ENCODE assay signal across 9 cellular contexts in the genomic region with DNA sequence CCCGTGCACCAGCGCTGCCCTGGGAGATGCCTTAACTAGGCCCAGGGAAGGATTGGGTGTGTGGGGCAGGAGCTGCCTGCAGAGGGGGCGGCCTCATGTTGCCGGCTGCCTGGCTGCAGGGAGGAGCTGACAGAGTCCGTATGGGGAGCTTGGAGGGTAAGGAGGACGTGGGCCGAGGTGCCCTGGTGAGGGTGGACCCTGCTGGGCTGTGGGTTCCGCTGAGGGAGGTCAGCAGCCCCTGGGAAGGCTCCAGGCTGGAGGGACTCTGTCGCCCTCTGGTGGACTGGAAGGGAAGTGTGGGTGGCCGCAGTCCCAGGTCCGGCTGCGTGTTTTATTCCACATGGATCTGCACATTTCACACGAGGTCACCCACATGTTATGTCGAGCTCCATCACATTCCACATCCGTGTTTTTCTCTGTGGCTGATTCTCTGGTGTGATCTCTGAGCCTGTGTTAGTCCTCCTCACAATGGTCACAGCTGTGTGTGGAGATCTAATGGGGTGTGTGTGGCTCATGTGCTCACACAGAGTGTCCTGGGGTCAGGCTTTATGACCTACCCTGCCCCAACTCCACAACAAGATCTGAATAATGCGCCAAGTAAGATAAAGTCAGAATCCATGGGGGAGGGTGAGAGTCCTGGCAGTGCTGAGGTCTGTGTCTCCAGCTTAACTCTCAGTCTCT. TPM values are rescaled to one million over a fixed set of nuclear protein-coding genes. Genes with fewer than 3 reads are reported as not detected.
A peak's percentile ranks its signal among the peaks of the same experiment; 100 is the strongest.
DNase-seq lines count a peak whose midpoint lies in the region; ATAC-seq lines count a peak whose summit lies in the region.
"Had no signal": no experiment of that assay in that cellular context is flagged by ENCODE, and none has a peak within 500 bp of the region (broad histone marks: within the 10 kb centered on the region; RNA-seq: fewer than 3 reads in every experiment).

No MANE protein-coding gene starts in this region.

- ATAC-seq in GM19455 (IDR thresholded peaks at IDR 0.05; ENCODE audit: unreplicated experiment): no peak

- no peaks in the 10 kb centered on the region for H3K36me3 ChIP-seq in NT2/D1 (ENCODE audit: insufficient read depth, insufficient read length, low read length)

- no peak overlapping the region for H3K27ac Mint-ChIP-seq in activated naive CD4-positive, alpha-beta T cell treated with anti-CD3 and anti-CD28 coated beads for 36 hours
- H3K27ac Mint-ChIP-seq: dendritic cell treated with granulocyte-macrophage colony-stimulating factor and Interleukin-4, amounts not matched to agents 40 ng/mL and 50 ng/mL, for 4 days had no signal

- CTCF ChIA-PET in activated naive CD4-positive, alpha-beta T cell treated with anti-CD3 and anti-CD28 coated beads for 36 hours (lab: Charles Lee): interaction anchor here (0.9 to 3.3 kb wide), 16 partner anchors 11 to 156 kb away, joined by 3 to 25 read pairs (median 4); no protein-coding TSS in a partner anchor

- no peaks in the 10 kb centered on the region for H3K36me3 Mint-ChIP-seq in activated naive CD4-positive, alpha-beta T cell treated with anti-CD3 and anti-CD28 coated beads for 36 hours (ENCODE audit: low read depth)

- H3K9me3 Mint-ChIP-seq in activated naive CD4-positive, alpha-beta T cell treated with anti-CD3 and anti-CD28 coated beads for 36 hours: no peaks in the 10 kb centered on the region
- H3K9me3 Mint-ChIP-seq: dendritic cell treated with granulocyte-macrophage colony-stimulating factor and Interleukin-4, amounts not matched to agents 40 ng/mL and 50 ng/mL, for 4 days had no signal

- H3K27me3 Mint-ChIP-seq in activated naive CD4-positive, alpha-beta T cell treated with anti-CD3 and anti-CD28 coated beads for 36 hours (ENCODE audit: low read depth): peaks cover 4% of the 10 kb centered on the region

- peaks cover 4% of the 10 kb centered on the region for H3K4me1 ChIP-seq in NT2/D1 (ENCODE audit: insufficient read depth, insufficient read length)

- H3K4me1 Mint-ChIP-seq in activated naive CD4-positive, alpha-beta T cell treated with anti-CD3 and anti-CD28 coated beads for 36 hours (ENCODE audit: low read depth): no peaks in the 10 kb centered on the region

- H3K4me3 Mint-ChIP-seq in activated naive CD4-positive, alpha-beta T cell treated with anti-CD3 and anti-CD28 coated beads for 36 hours: no peak overlapping the region
- H3K4me3 Mint-ChIP-seq: dendritic cell treated with granulocyte-macrophage colony-stimulating factor and Interleukin-4, amounts not matched to agents 40 ng/mL and 50 ng/mL, for 4 days had no signal

- no peak overlapping the region for H3K4me3 ChIP-seq in NT2/D1 (ENCODE audit: insufficient read length, low read depth)

- intact Hi-C loops in activated naive CD4-positive, alpha-beta T cell treated with anti-CD3 and anti-CD28 coated beads for 36 hours (cut with micrococcal nuclease): loop anchor here (1.0 to 2.0 kb wide), 2 partner anchors 30 to 146 kb away; no protein-coding TSS in a partner anchor

- no peak overlapping the region for H3K9ac ChIP-seq in NT2/D1 (ENCODE audit: insufficient read length, low read depth)

- peak; percentile 36 for DNase-seq in NK-92 treated with Interleukin-12 subunit alpha and Interleukin-12 subunit beta, amount 100 ng/mL, for 24 hours (lab: John Stamatoyannopoulos, UW)
- DNase-seq in NK-92 (lab: John Stamatoyannopoulos, UW; ENCODE audit: unreplicated experiment): no peak
- DNase-seq in NT2/D1 (ENCODE audit: low read depth, low spot score): peak; percentile 3
- DNase-seq in activated naive CD4-positive, alpha-beta T cell treated with anti-CD3 and anti-CD28 coated beads for 36 hours: peak; percentile 44
- peak in 28 of 51 donors; percentile 2 to 59 (median 8) for DNase-seq in hypothalamus (lab: John Stamatoyannopoulos, UW)
- peak in 3 of 4 experiments; percentile 9 to 27 (median 15) for DNase-seq in stimulated activated CD4-positive, alpha-beta T cell treated with anti-CD3 and anti-CD28 coated beads, Interleukin-1b, Interleukin-23, amount 100 ng/mL, for 24 hours (ENCODE audit: low read depth in 4 of 4, low spot score in 1 of 4)
- DNase-seq in NCI-H510A (lab: John Stamatoyannopoulos, UW): no peak

- no peaks in the 10 kb centered on the region for H3K9me3 ChIP-seq in NT2/D1 (ENCODE audit: insufficient read depth, low read length)

- peaks cover 11% of the 10 kb centered on the region for H3K27me3 ChIP-seq in NT2/D1 (ENCODE audit: insufficient read depth, insufficient read length)

RNA-seq across cellular contexts. Expression of gene CEACAM8, which starts 1.8 kb away (rescaled TPM):
- not detected for total RNA-seq in activated naive CD4-positive, alpha-beta T cell treated with anti-CD3 and anti-CD28 coated beads for 36 hours

Comparison
In these comparisons a context has a peak if more than half of its experiments do, and no peak if none do; other contexts are left out.
1. DNase-seq: peak in NK-92 treated with Interleukin-12 subunit alpha and Interleukin-12 subunit beta, amount 100 ng/mL, for 24 hours (single experiment), NT2/D1 (single experiment), activated naive CD4-positive, alpha-beta T cell treated with anti-CD3 and anti-CD28 coated beads for 36 hours (single experiment), hypothalamus (28 of 51) and stimulated activated CD4-positive, alpha-beta T cell treated with anti-CD3 and anti-CD28 coated beads, Interleukin-1b, Interleukin-23, amount 100 ng/mL, for 24 hours (3 of 4); none in NK-92 (single experiment) and NCI-H510A (single experiment).